In the genomic region with DNA sequence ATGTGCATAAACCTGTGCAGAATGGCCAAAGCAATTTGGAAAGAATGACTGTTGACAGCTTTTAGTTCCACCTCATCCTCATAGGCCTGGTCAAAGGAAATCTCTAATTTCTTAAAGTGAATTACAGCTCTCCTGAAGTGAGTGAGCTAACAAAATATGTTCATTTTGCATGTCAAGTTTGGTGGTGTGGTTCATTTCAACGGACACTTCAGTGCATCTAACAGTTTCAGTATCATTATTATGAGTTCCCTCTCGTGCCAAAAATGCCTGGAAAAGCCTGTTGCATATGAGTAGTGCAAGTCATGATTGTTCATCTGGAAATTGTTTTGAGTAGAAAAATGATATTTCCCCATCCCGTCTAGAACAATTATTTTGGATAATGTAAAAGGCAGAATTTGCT, we compare ENCODE assay signal across 10 cellular contexts. TPM values are rescaled to one million over a fixed set of nuclear protein-coding genes. Genes with fewer than 3 reads are reported as not detected.
DNase-seq lines count a peak whose midpoint lies in the region; ATAC-seq and TF ChIP-seq lines count a peak whose summit lies in the region.
"Had no signal": no experiment of that assay in that cellular context is flagged by ENCODE, and none has a peak within 500 bp of the region (broad histone marks: within the 10 kb centered on the region; RNA-seq: fewer than 3 reads in every experiment).

No MANE protein-coding gene starts in this region.

- 19 to 39% methylated on average over 3 of the region's 3 CpGs for WGBS in heart right ventricle, 2 donors

- H3K27ac ChIP-seq in heart right ventricle: peak overlapping the region in 5 of 10 donors; percentile 11 to 68 (median 46)
- no peak overlapping the region for H3K27ac ChIP-seq in brain microvascular endothelial cell

- H3K27me3 ChIP-seq in heart right ventricle: no peaks in the 10 kb centered on the region
- no peaks in the 10 kb centered on the region for H3K27me3 ChIP-seq in brain microvascular endothelial cell (replicated peaks)

- H3K4me1 ChIP-seq in heart right ventricle: peaks cover 6 to 46% (median 20%) of the 10 kb centered on the region in 9 donors

- peak in 1 of 2 donors; percentile 23 for DNase-seq in heart right ventricle
- DNase-seq in NCI-H1092 (lab: John Stamatoyannopoulos, UW): no peak
- DNase-seq in stimulated activated CD4-positive, alpha-beta T cell treated with anti-CD3 and anti-CD28 coated beads, Interleukin-4, amount 100 ng/mL, for 24 hours: no peak
- no peak for DNase-seq in brain microvascular endothelial cell
- DNase-seq in RKO (ENCODE audit: low spot score): no peak
- DNase-seq: NCI-H446 had no signal

- intact Hi-C loops in heart right ventricle (cut with DNase I): no loop called here

- H3K36me3 ChIP-seq in heart right ventricle: no peaks in the 10 kb centered on the region
- H3K36me3 ChIP-seq in brain microvascular endothelial cell (replicated peaks): no peaks in the 10 kb centered on the region

- H3K4me3 ChIP-seq in heart right ventricle (no peak overlapping the region), brain microvascular endothelial cell (ENCODE audit: low read depth, low read length) (no peak overlapping the region)

- ATAC-seq in GM18520 (IDR thresholded peaks at IDR 0.05; ENCODE audit: unreplicated experiment): peak; percentile 63
- ATAC-seq in GM21526 (IDR thresholded peaks at IDR 0.05; ENCODE audit: low FRiP score, unreplicated experiment): peak; percentile 62
- ATAC-seq in HG03280 (IDR thresholded peaks at IDR 0.05; ENCODE audit: unreplicated experiment): peak; percentile 53
- ATAC-seq in heart right ventricle: peak in 7 of 8 donors; percentile 50 to 89 (median 56)

- in situ Hi-C loops in brain microvascular endothelial cell (cut with HindIII; ENCODE audit: low pct_ligation_motif_present, low sequenced_read_pairs): no loop called here

- H3K9me3 ChIP-seq in heart right ventricle: peaks cover 0 to 4% (median 0%) of the 10 kb centered on the region in 11 donors

- TF ChIP-seq CTCF in heart right ventricle (IDR thresholded peaks at IDR 0.05): no peak
- no peak for TF ChIP-seq CTCF in brain microvascular endothelial cell (IDR thresholded peaks at IDR 0.05; ENCODE audit: low read depth, low read length, missing control alignments)

RNA-seq across cellular contexts. Expression of a gene that starts 53.2 kb away (rescaled TPM):
- not detected for total RNA-seq in heart right ventricle
- polyA plus RNA-seq in heart right ventricle: not detected
- total RNA-seq: lower leg skin had no signal
